In genomic region chr11:67311556-67312082, GRCh38 we compare ENCODE assay signal across 14 cellular contexts. TPM values are rescaled to one million over a fixed set of nuclear protein-coding genes. Genes with fewer than 3 reads are reported as not detected.
DNase-seq lines count a peak whose midpoint lies in the region; ATAC-seq and TF ChIP-seq lines count a peak whose summit lies in the region.
"Had no signal": no experiment of that assay in that cellular context is flagged by ENCODE, and none has a peak within 500 bp of the region (broad histone marks: within the 10 kb centered on the region; RNA-seq: fewer than 3 reads in every experiment).

No MANE protein-coding gene starts in this region.

- no peak for TF ChIP-seq CTCF in upper lobe of right lung (IDR thresholded peaks at IDR 0.05)

- H3K9me2 ChIP-seq in Karpas-422 (replicated peaks; ENCODE audit: insufficient read depth, low read length) (no peaks in the 10 kb centered on the region), GM23248 (ENCODE audit: insufficient read depth) (no peaks in the 10 kb centered on the region)

- H3K36me3 ChIP-seq in upper lobe of right lung (peaks cover 30% of the 10 kb centered on the region), Karpas-422 (ENCODE audit: insufficient read depth, low read length) (no peaks in the 10 kb centered on the region), GM23248 (ENCODE audit: low read depth) (no peaks in the 10 kb centered on the region)
- H3K36me3 ChIP-seq: ovary had no signal

- no peaks in the 10 kb centered on the region for H3K9me3 ChIP-seq in upper lobe of right lung
- H3K9me3 ChIP-seq in Karpas-422 (ENCODE audit: low read length) = no peaks in the 10 kb centered on the region
- H3K9me3 ChIP-seq in GM23248 (ENCODE audit: low read depth) = no peaks in the 10 kb centered on the region
- H3K9me3 ChIP-seq: heart right ventricle, left lung, ovary had no signal

- H3K4me1 ChIP-seq in upper lobe of right lung (peaks cover 7% of the 10 kb centered on the region), Karpas-422 (ENCODE audit: low read length) (peaks cover 4% of the 10 kb centered on the region), GM23248 (ENCODE audit: insufficient read depth) (no peaks in the 10 kb centered on the region)

- no peaks in the 10 kb centered on the region for H3F3A ChIP-seq in GM23248 (ENCODE audit: insufficient read depth)

- 86 to 89% methylated on average over 12 to 15 of the region's 15 CpGs for WGBS in GM23248 (ENCODE audit: low coverage in 1 of 2, low lambda C conversion rate in 2 of 2, missing lambda C conversion rate in 2 of 2), 2 experiments

- intact Hi-C loops in Right ventricle myocardium inferior (cut with DNase I) (no loop called here), left cardiac atrium (cut with DNase I) (no loop called here), left colon (cut with DNase I, micrococcal nuclease) (no loop called here), upper lobe of right lung (cut with DNase I) (no loop called here)

- H3K27ac Mint-ChIP-seq in activated T-helper 17 cell treated with anti-CD3 and anti-CD28 coated beads, Interleukin-2, amount 50 U/mL, for 72 hours = peak overlapping the region; percentile 90

- H3K4me1 Mint-ChIP-seq in activated T-helper 17 cell treated with anti-CD3 and anti-CD28 coated beads, Interleukin-2, amount 50 U/mL, for 72 hours = peaks cover 20% of the 10 kb centered on the region

- H3K27me3 ChIP-seq in upper lobe of right lung (no peaks in the 10 kb centered on the region), Karpas-422 (ENCODE audit: low read length) (no peaks in the 10 kb centered on the region), GM23248 (replicated peaks; ENCODE audit: insufficient read depth) (no peaks in the 10 kb centered on the region)
- H3K27me3 ChIP-seq: heart right ventricle, left lung, ovary had no signal

- H3K4me3 Mint-ChIP-seq in activated T-helper 17 cell treated with anti-CD3 and anti-CD28 coated beads, Interleukin-2, amount 50 U/mL, for 72 hours = peak overlapping the region; percentile 74

- ATAC-seq in Right ventricle myocardium inferior (no peak), left cardiac atrium (no peak), left colon (peak; percentile 8), upper lobe of right lung (no peak), HG02610 (IDR thresholded peaks at IDR 0.05; ENCODE audit: unreplicated experiment) (no peak)
- peak; percentile 27 for ATAC-seq in activated T-helper 17 cell treated with anti-CD3 and anti-CD28 coated beads, Interleukin-2, amount 50 U/mL, for 72 hours (replicated peaks)
- ATAC-seq: left lung had no signal

- H3K9ac ChIP-seq in Karpas-422 (ENCODE audit: low read length) (no peak overlapping the region), GM23248 (no peak overlapping the region)

- no peak overlapping the region for H3K4me2 ChIP-seq in Karpas-422 (ENCODE audit: low read depth, low read length, poor library complexity, severe bottlenecking)
- H3K4me2 ChIP-seq in GM23248 (ENCODE audit: unreplicated experiment) = no peak overlapping the region

- H2AFZ ChIP-seq in Karpas-422 (ENCODE audit: low read length) = no peak overlapping the region
- no peak overlapping the region for H2AFZ ChIP-seq in GM23248

- H3K27ac ChIP-seq in upper lobe of right lung (no peak overlapping the region), Karpas-422 (ENCODE audit: low read length) (no peak overlapping the region), GM23248 (no peak overlapping the region)
- H3K27ac ChIP-seq: ovary had no signal

- H3K79me2 ChIP-seq in Karpas-422 (ENCODE audit: low read length) (no peaks in the 10 kb centered on the region), GM23248 (ENCODE audit: insufficient read depth) (no peaks in the 10 kb centered on the region)

- no peaks in the 10 kb centered on the region for H3K27me3 Mint-ChIP-seq in activated T-helper 17 cell treated with anti-CD3 and anti-CD28 coated beads, Interleukin-2, amount 50 U/mL, for 72 hours

- DNase-seq in Right ventricle myocardium inferior (ENCODE audit: missing footprints) (peak; percentile 16), left cardiac atrium (no peak), left colon (peak in 1 of 2 donors; percentile 14), upper lobe of right lung (peak; percentile 61), Karpas-422 (no peak), GM23248 (no peak)
- DNase-seq: activated CD8-positive, alpha-beta memory T cell treated with anti-CD3 and anti-CD28 coated beads, Interleukin-2, amount 50 U/mL, for 4 hours; heart right ventricle; NCI-H2171 treated with DMSO at 0.1 percent for 48 hours; ovary; T1000 had no signal

- no peaks in the 10 kb centered on the region for H3K36me3 Mint-ChIP-seq in activated T-helper 17 cell treated with anti-CD3 and anti-CD28 coated beads, Interleukin-2, amount 50 U/mL, for 72 hours (ENCODE audit: low read depth)

- H4K20me1 ChIP-seq in Karpas-422 (ENCODE audit: insufficient read depth, low read depth, low read length) (no peaks in the 10 kb centered on the region), GM23248 (ENCODE audit: insufficient read depth) (no peaks in the 10 kb centered on the region)

- no peaks in the 10 kb centered on the region for H3K9me3 Mint-ChIP-seq in activated T-helper 17 cell treated with anti-CD3 and anti-CD28 coated beads, Interleukin-2, amount 50 U/mL, for 72 hours

- H3K4me3 ChIP-seq in upper lobe of right lung (no peak overlapping the region), Karpas-422 (ENCODE audit: low read length) (no peak overlapping the region), GM23248 (no peak overlapping the region)
- H3K4me3 ChIP-seq: heart right ventricle, left lung, ovary had no signal

- in situ Hi-C loops in GM23248 (cut with MboI) = no loop called here

RNA-seq across cellular contexts. Expression of gene SSH3, which starts 8.3 kb away (rescaled TPM):
- total RNA-seq in Right ventricle myocardium inferior = 15.8 TPM
- 10 to 100 TPM; 18.1 to 22.2 TPM for total RNA-seq in left cardiac atrium
- total RNA-seq in activated T-helper 17 cell treated with anti-CD3 and anti-CD28 coated beads, Interleukin-2, amount 50 U/mL, for 72 hours = 10 to 100 TPM; 15.8 to 22.0 TPM
- total RNA-seq in left colon = 10 to 100 TPM; 74.9 to 79.3 TPM
- total RNA-seq in upper lobe of right lung = 36.4 TPM
- total RNA-seq in Karpas-422 (2014; rRNA removed; shearing (Covaris generic); ENCODE audit: low replicate concordance) = 0.61 and 0.82 TPM in 2 replicates
- 20.1 and 41.6 TPM in 2 replicates for total RNA-seq in GM23248 (2014; rRNA removed; shearing (Covaris generic))
- polyA plus RNA-seq in GM23248 (2016; fragmentation: Nextera tagmentation; extraction: Ambion mirVana) = 25.2 and 26.4 TPM in 2 replicates

RNA-seq across cellular contexts. Expression of gene ANKRD13D, which starts 22.5 kb away (rescaled TPM):
- total RNA-seq in Right ventricle myocardium inferior = 15.2 TPM
- total RNA-seq in left cardiac atrium = 10 to 100 TPM; 22.1 to 22.6 TPM
- total RNA-seq in activated T-helper 17 cell treated with anti-CD3 and anti-CD28 coated beads, Interleukin-2, amount 50 U/mL, for 72 hours = 100 to 1,000 TPM; 102 to 137 TPM
- 10 to 100 TPM; 26.9 to 29.6 TPM for total RNA-seq in left colon
- 59.4 TPM for total RNA-seq in upper lobe of right lung
- 31.3 and 91.8 TPM in 2 replicates for total RNA-seq in Karpas-422 (2014; rRNA removed; shearing (Covaris generic); ENCODE audit: low replicate concordance)
- 27.6 and 42.9 TPM in 2 replicates for total RNA-seq in GM23248 (2014; rRNA removed; shearing (Covaris generic))
- polyA plus RNA-seq in GM23248 (2016; fragmentation: Nextera tagmentation; extraction: Ambion mirVana) = 13.4 and 16.4 TPM in 2 replicates

RNA-seq across cellular contexts. Expression of gene POLD4, which starts 41.7 kb away (rescaled TPM):
- total RNA-seq in Right ventricle myocardium inferior = 49.7 TPM
- 10 to 100 TPM; 54.5 to 59.3 TPM for total RNA-seq in left cardiac atrium
- total RNA-seq in activated T-helper 17 cell treated with anti-CD3 and anti-CD28 coated beads, Interleukin-2, amount 50 U/mL, for 72 hours = 10 to 100 TPM; 32.4 to 60.2 TPM
- 100 to 1,000 TPM; 237 to 262 TPM for total RNA-seq in left colon
- 69.3 TPM for total RNA-seq in upper lobe of right lung
- total RNA-seq in Karpas-422 (2014; rRNA removed; shearing (Covaris generic); ENCODE audit: low replicate concordance) = 362 and 684 TPM in 2 replicates
- 86.6 and 109 TPM in 2 replicates for total RNA-seq in GM23248 (2014; rRNA removed; shearing (Covaris generic))
- 121 and 136 TPM in 2 replicates for polyA plus RNA-seq in GM23248 (2016; fragmentation: Nextera tagmentation; extraction: Ambion mirVana)

RNA-seq across cellular contexts. Expression of gene GRK2, which starts 45.3 kb away (rescaled TPM):
- total RNA-seq in Right ventricle myocardium inferior (54.1 TPM), left cardiac atrium (10 to 100 TPM; 51.6 to 52.6 TPM), left colon (100 to 1,000 TPM in 1 of 2 donors, 10 to 100 TPM in 1; 95.8 to 119 TPM), upper lobe of right lung (98.4 TPM)
- total RNA-seq in activated T-helper 17 cell treated with anti-CD3 and anti-CD28 coated beads, Interleukin-2, amount 50 U/mL, for 72 hours = 100 to 1,000 TPM; 197 to 265 TPM
- total RNA-seq in Karpas-422 (2014; rRNA removed; shearing (Covaris generic); ENCODE audit: low replicate concordance) = 94.7 and 190 TPM in 2 replicates
- total RNA-seq in GM23248 (2014; rRNA removed; shearing (Covaris generic)) = 43.0 and 54.9 TPM in 2 replicates
- polyA plus RNA-seq in GM23248 (2016; fragmentation: Nextera tagmentation; extraction: Ambion mirVana) = 6.0 and 7.8 TPM in 2 replicates

Comparison
In these comparisons a context has a peak if more than half of its experiments do, and no peak if none do; other contexts are left out.
1. DNase-seq: peak in Right ventricle myocardium inferior (single experiment) and upper lobe of right lung (single experiment); none in left cardiac atrium (single experiment), Karpas-422 (single experiment) and GM23248 (single experiment).
2. ATAC-seq: peak in activated T-helper 17 cell treated with anti-CD3 and anti-CD28 coated beads, Interleukin-2, amount 50 U/mL, for 72 hours (single experiment) and left colon (single experiment); none in Right ventricle myocardium inferior (single experiment), left cardiac atrium (0 of 2), upper lobe of right lung (single experiment) and HG02610 (single experiment).